Comparison of ENCODE assay signal across 8 cellular contexts in genomic region chr6:41039060-41039998, GRCh38. TPM values are rescaled to one million over a fixed set of nuclear protein-coding genes. Genes with fewer than 3 reads are reported as not detected.
DNase-seq lines count a peak whose midpoint lies in the region; ATAC-seq and TF ChIP-seq lines count a peak whose summit lies in the region.

UNC5CL (minus strand) TSS chr6:41039221; CDS start chr6:41035074, 4,147 bp downstream.

- no peaks in the 10 kb centered on the region for H3K27me3 ChIP-seq in neutrophil

- H3K36me3 ChIP-seq in neutrophil, result no peaks in the 10 kb centered on the region

- no peak within 1 kb of the TSS for H3K27ac ChIP-seq in neutrophil

- ATAC-seq in esophagus mucosa, result peak; percentile 64

- no peak within 1 kb of the TSS for H3K4me3 ChIP-seq in neutrophil (ENCODE audit: low read depth in 1 of 2, low read length in 1 of 2)

- no peaks in the 10 kb centered on the region for H3K4me1 ChIP-seq in neutrophil (ENCODE audit: control insufficient read depth in 1 of 2, insufficient read depth in 1 of 2, low read depth in 1 of 2, low read length in 1 of 2)

- peak; percentile 87 for TF ChIP-seq CTCF in GM12873 (IDR thresholded peaks at IDR 0.05; ENCODE audit: insufficient read depth, low read depth, low read length, missing control alignments)
- TF ChIP-seq CTCF in neutrophil (IDR thresholded peaks at IDR 0.05), result peak; percentile 42

- peak; percentile 33 for DNase-seq in A172 (ENCODE audit: low spot score)
- DNase-seq in NCI-H2196 treated with DMSO at 0.1 percent for 48 hours (lab: John Stamatoyannopoulos, UW; ENCODE audit: unreplicated experiment), result peak; percentile 25
- DNase-seq in activated CD8-positive, alpha-beta memory T cell treated with anti-CD3 and anti-CD28 coated beads, Interleukin-2, amount 50 U/mL, for 48 hours, result peak; percentile 70
- no peak for DNase-seq in hippocampal formation (lab: John Stamatoyannopoulos, UW)
- DNase-seq in KG1 (lab: John Stamatoyannopoulos, UW), result no peak

- H3K9me3 ChIP-seq in neutrophil, result no peaks in the 10 kb centered on the region

RNA-seq across cellular contexts. Expression of gene UNC5CL, which starts in this region (rescaled TPM):
- total RNA-seq in A172 (2014; rRNA removed; shearing (Covaris generic)), result 0.62 TPM in 1 of 2 replicates, not detected in the other
- 0.56 TPM for total RNA-seq in esophagus mucosa

Comparison
In these comparisons a context has a peak if more than half of its experiments do, and no peak if none do; other contexts are left out.
1. Peak in DNase-seq in A172; RNA of the gene not detected or under 1 TPM.
2. Peak in ATAC-seq in esophagus mucosa; RNA of the gene not detected or under 1 TPM.
3. DNase-seq: peak in NCI-H2196 treated with DMSO at 0.1 percent for 48 hours (single experiment) and activated CD8-positive, alpha-beta memory T cell treated with anti-CD3 and anti-CD28 coated beads, Interleukin-2, amount 50 U/mL, for 48 hours (single experiment); none in hippocampal formation (0 of 2) and KG1 (single experiment).